Comparison of ENCODE assay signal across 20 cellular contexts in genomic region chr13:90552702-90553101, GRCh38.
DNase-seq lines count a peak whose midpoint lies in the region; ATAC-seq, FAIRE-seq and TF ChIP-seq lines count a peak whose summit lies in the region.
"Had no signal": no experiment of that assay in that cellular context is flagged by ENCODE, and none has a peak within 500 bp of the region (broad histone marks: within the 10 kb centered on the region; RNA-seq: fewer than 3 reads in every experiment).

No MANE protein-coding gene starts in this region.

- H3K4me2 ChIP-seq in mammary epithelial cell (ENCODE audit: insufficient read depth, low read depth, low read length) (no peak overlapping the region), keratinocyte (ENCODE audit: control insufficient read depth, extremely low read depth, insufficient read depth, low read depth, low read length) (peak overlapping the region; percentile 3)
- H3K4me2 ChIP-seq: BLaER1 treated with 17β-estradiol and CSF1 and Interleukin-3, amounts not matched to agents 10 nM and 100 nM had no signal

- no peak for ATAC-seq in right cardiac atrium
- ATAC-seq: HCT116 had no signal

- H3K9ac ChIP-seq in mammary epithelial cell (ENCODE audit: insufficient read depth, low read length): no peak overlapping the region
- H3K9ac ChIP-seq in keratinocyte (ENCODE audit: control insufficient read depth, extremely low read depth, insufficient read depth, low read length): no peak overlapping the region
- H3K9ac ChIP-seq: BLaER1 treated with 17β-estradiol and CSF1 and Interleukin-3, amounts not matched to agents 10 nM and 100 nM had no signal

- dilution Hi-C loops in mammary epithelial cell (cut with HindIII; ENCODE audit: low sequenced_read_pairs) (no loop called here), keratinocyte (cut with MboI; ENCODE audit: extremely low pct_ligation_motif_present, low sequenced_read_pairs) (no loop called here)

- H3K9me3 Mint-ChIP-seq in MCF 10A (ENCODE audit: unreplicated experiment): no peaks in the 10 kb centered on the region

- H3K27ac Mint-ChIP-seq in MCF 10A (ENCODE audit: low read depth, unreplicated experiment): no peak overlapping the region

- no peak overlapping the region for H3K4me3 Mint-ChIP-seq in MCF 10A (ENCODE audit: unreplicated experiment)

- no peaks in the 10 kb centered on the region for H3K27me3 ChIP-seq in mammary epithelial cell (ENCODE audit: insufficient read depth, low read length)
- H3K27me3 ChIP-seq in keratinocyte (ENCODE audit: control insufficient read depth, extremely low read depth, insufficient read depth, low read length): no peaks in the 10 kb centered on the region
- H3K27me3 ChIP-seq in right cardiac atrium (ENCODE audit: control insufficient read depth, insufficient read depth): no peaks in the 10 kb centered on the region
- H3K27me3 ChIP-seq: BLaER1 treated with 17β-estradiol and CSF1 and Interleukin-3, amounts not matched to agents 10 nM and 100 nM had no signal

- POLR2A ChIA-PET in MCF 10A (lab: Yijun Ruan, JAX): no interaction called here
- POLR2A ChIA-PET in RWPE1 (lab: Yijun Ruan, JAX; ENCODE audit: low non-redundant PET): no interaction called here

- intact Hi-C loops in mammary epithelial cell (cut with micrococcal nuclease): no loop called here
- intact Hi-C loops in MCF 10A (cut with micrococcal nuclease): no loop called here
- intact Hi-C loops in lower leg skin (cut with DNase I; ENCODE audit: low total_unique reads): no loop called here
- intact Hi-C loops in right cardiac atrium (cut with DNase I): no loop called here

- TF ChIP-seq CTCF in mammary epithelial cell (conservative IDR thresholded peaks at IDR 0.05 in 1 of 2, IDR thresholded peaks at IDR 0.05 in 1 of 2; ENCODE audit: extremely low read depth in 1 of 2, insufficient read depth in 1 of 2, low read depth in 1 of 2, low read length in 2 of 2) (no peak), MCF 10A (IDR thresholded peaks at IDR 0.05; ENCODE audit: unreplicated experiment) (no peak), RWPE1 (conservative IDR thresholded peaks at IDR 0.05; ENCODE audit: low read depth) (no peak), keratinocyte (optimal IDR thresholded peaks at IDR 0.05 in 1 of 3, IDR thresholded peaks at IDR 0.05 in 1 of 3, conservative IDR thresholded peaks at IDR 0.05 in 1 of 3; ENCODE audit: extremely low read depth in 1 of 3, insufficient read depth in 2 of 3, low read length in 3 of 3) (no peak), lower leg skin (IDR thresholded peaks at IDR 0.05) (no peak)

- H3K79me2 ChIP-seq in mammary epithelial cell (ENCODE audit: insufficient read depth, low read length): no peaks in the 10 kb centered on the region
- no peaks in the 10 kb centered on the region for H3K79me2 ChIP-seq in keratinocyte (ENCODE audit: control insufficient read depth, insufficient read depth, low read length)

- no peaks in the 10 kb centered on the region for H3K36me3 Mint-ChIP-seq in MCF 10A (ENCODE audit: insufficient read depth, unreplicated experiment)

- H3K4me3 ChIP-seq in mammary epithelial cell (replicated peaks in 1 of 3; ENCODE audit: insufficient read depth in 1 of 3, low read depth in 2 of 3, low read length in 3 of 3): no peak overlapping the region
- H3K4me3 ChIP-seq in keratinocyte (ENCODE audit: control insufficient read depth in 2 of 3, extremely low read depth in 1 of 3, insufficient read depth in 2 of 3, low read depth in 1 of 3, low read length in 3 of 3): no peak overlapping the region
- H3K4me3 ChIP-seq in lower leg skin (ENCODE audit: low read depth, poor library complexity, severe bottlenecking): no peak overlapping the region
- no peak overlapping the region for H3K4me3 ChIP-seq in right cardiac atrium (ENCODE audit: low read length)
- H3K4me3 ChIP-seq: BLaER1 treated with 17β-estradiol and CSF1 and Interleukin-3, amounts not matched to agents 10 nM and 100 nM; GM12878 had no signal

- no TSS peak for BruUV-seq in mammary epithelial cell (replicated peaks; lab: Mats Ljungman, UMichigan)
- BruUV-seq in MCF 10A (replicated peaks; lab: Mats Ljungman, UMichigan): no TSS peak

- H3K36me3 ChIP-seq in mammary epithelial cell (ENCODE audit: insufficient read depth, low read length): no peaks in the 10 kb centered on the region
- H3K36me3 ChIP-seq in keratinocyte (ENCODE audit: control insufficient read depth in 2 of 2, extremely low read depth in 1 of 2, insufficient read depth in 2 of 2, low read length in 2 of 2): no peaks in the 10 kb centered on the region
- H3K36me3 ChIP-seq: BLaER1 treated with 17β-estradiol and CSF1 and Interleukin-3, amounts not matched to agents 10 nM and 100 nM had no signal

- DNase-seq in mammary epithelial cell (peak; percentile 10), MCF 10A (ENCODE audit: unreplicated experiment) (no peak), RWPE1 (ENCODE audit: low spot score) (peak; percentile 3), keratinocyte (ENCODE audit: low read depth, low spot score) (no peak), lower leg skin (ENCODE audit: low spot score in 2 of 2) (no peak), right cardiac atrium (no peak), NAMALWA (ENCODE audit: low spot score) (no peak), NCI-H1436 (lab: John Stamatoyannopoulos, UW) (no peak)
- DNase-seq: COR-L47, DMS79, NCI-H1092 treated with DMSO at 0.1 percent for 48 hours, NCI-H1694 treated with DMSO at 0.1 percent for 48 hours, NCI-H2171, NCI-H446 treated with DMSO at 0.1 percent for 48 hours, NCI-H82 had no signal

- no peak overlapping the region for H3K27ac ChIP-seq in mammary epithelial cell (ENCODE audit: insufficient read depth, low read depth, low read length)
- H3K27ac ChIP-seq in RWPE1: no peak overlapping the region
- no peak overlapping the region for H3K27ac ChIP-seq in keratinocyte (ENCODE audit: control insufficient read depth, insufficient read depth, low read length)
- H3K27ac ChIP-seq in right cardiac atrium (ENCODE audit: low read length): no peak overlapping the region
- H3K27ac ChIP-seq: BLaER1 treated with 17β-estradiol and CSF1 and Interleukin-3, amounts not matched to agents 10 nM and 100 nM had no signal

- WGBS in mammary epithelial cell (ENCODE audit: low coverage, missing lambda C conversion rate): 50% methylated on average over 2 of the region's 2 CpGs
- 41 to 43% methylated on average over 2 of the region's 2 CpGs for WGBS in lower leg skin, 2 donors
- 70% methylated on average over 2 of the region's 2 CpGs for WGBS in right cardiac atrium

- TF ChIP-seq POLR2A in lower leg skin (IDR thresholded peaks at IDR 0.05): no peak

- no peaks in the 10 kb centered on the region for H3K4me1 Mint-ChIP-seq in MCF 10A (ENCODE audit: insufficient read depth, unreplicated experiment)

- no peaks in the 10 kb centered on the region for H3K4me1 ChIP-seq in mammary epithelial cell (ENCODE audit: insufficient read depth, low read length)
- no peaks in the 10 kb centered on the region for H3K4me1 ChIP-seq in keratinocyte (ENCODE audit: control insufficient read depth, extremely low read depth, insufficient read depth, low read length)
- no peaks in the 10 kb centered on the region for H3K4me1 ChIP-seq in right cardiac atrium (ENCODE audit: control insufficient read depth, insufficient read depth, low read length)
- H3K4me1 ChIP-seq: BLaER1 treated with 17β-estradiol and CSF1 and Interleukin-3, amounts not matched to agents 10 nM and 100 nM had no signal

- in situ Hi-C loops in mammary epithelial cell (cut with MboI; ENCODE audit: low sequenced_read_pairs in 2 of 2): no loop called here

- H3K9me1 ChIP-seq in keratinocyte (ENCODE audit: control insufficient read depth, extremely low read depth, insufficient read depth, low read length): no peaks in the 10 kb centered on the region

- CTCF ChIA-PET in mammary epithelial cell (lab: Charles Lee; ENCODE audit: low non-redundant PET): no interaction called here
- CTCF ChIA-PET in MCF 10A (lab: Yijun Ruan, JAX): interaction anchor here (1.0 kb wide), 1 partner anchor 20 kb away, joined by 3 read pairs; no protein-coding TSS in a partner anchor
- CTCF ChIA-PET in RWPE1 (lab: Yijun Ruan, JAX): no interaction called here

- FAIRE-seq in keratinocyte (lab: Jason Lieb, UNC): no peak
- FAIRE-seq: GM12878, GM18507, GM19239 had no signal

- no peaks in the 10 kb centered on the region for H3K9me3 ChIP-seq in mammary epithelial cell (replicated peaks; ENCODE audit: insufficient read depth, low read length)
- no peaks in the 10 kb centered on the region for H3K9me3 ChIP-seq in keratinocyte (ENCODE audit: control insufficient read depth, low read depth, low read length)
- H3K9me3 ChIP-seq in right cardiac atrium (ENCODE audit: control insufficient read depth, low read length): no peaks in the 10 kb centered on the region

- H4K20me1 ChIP-seq in mammary epithelial cell (ENCODE audit: insufficient read depth, low read length) (no peaks in the 10 kb centered on the region), keratinocyte (ENCODE audit: control insufficient read depth, extremely low read depth, insufficient read depth, low read length) (no peaks in the 10 kb centered on the region)
- H4K20me1 ChIP-seq: BLaER1 treated with 17β-estradiol and CSF1 and Interleukin-3, amounts not matched to agents 10 nM and 100 nM had no signal

- no peaks in the 10 kb centered on the region for H3K27me3 Mint-ChIP-seq in MCF 10A (ENCODE audit: insufficient read depth, unreplicated experiment)

- H2AFZ ChIP-seq in mammary epithelial cell (ENCODE audit: low read depth, low read length) (no peak overlapping the region), keratinocyte (ENCODE audit: control insufficient read depth, low read length) (no peak overlapping the region)

Comparison
In these comparisons a context has a peak if more than half of its experiments do, and no peak if none do; other contexts are left out.
1. DNase-seq: peak in mammary epithelial cell (single experiment) and RWPE1 (single experiment); none in MCF 10A (single experiment), keratinocyte (single experiment), lower leg skin (0 of 2), right cardiac atrium (0 of 3), NAMALWA (single experiment) and NCI-H1436 (single experiment).